30 cellular contexts compared by ENCODE assay signal in genomic region chr19:41156207-41156606, GRCh38. TPM values are rescaled to one million over a fixed set of nuclear protein-coding genes. Genes with fewer than 3 reads are reported as not detected.
DNase-seq lines count a peak whose midpoint lies in the region; ATAC-seq and TF ChIP-seq lines count a peak whose summit lies in the region.
"Had no signal": no experiment of that assay in that cellular context is flagged by ENCODE, and none has a peak within 500 bp of the region (broad histone marks: within the 10 kb centered on the region; RNA-seq: fewer than 3 reads in every experiment).

No MANE protein-coding gene starts in this region.

- no peaks in the 10 kb centered on the region for H3K36me3 Mint-ChIP-seq in HFFc6 (ENCODE audit: low read depth)
- H3K36me3 Mint-ChIP-seq: activated naive CD4-positive, alpha-beta T cell treated with anti-CD3 and anti-CD28 coated beads, Interleukin-2, amount 10 ng/mL, durations not matched to agents 7 days and 5 days; natural killer cell treated with Interleukin-12 subunit alpha and Interleukin-12 subunit beta and Interleukin-15 and Interleukin-18, amount 100 ng/mL, for 72 hours had no signal

- no peaks in the 10 kb centered on the region for H3K4me1 ChIP-seq in foreskin keratinocyte
- H3K4me1 ChIP-seq: lower lobe of right lung had no signal

- no peak for ATAC-seq in foreskin keratinocyte
- ATAC-seq in esophagus mucosa, result no peak
- ATAC-seq: activated CD4-positive, CD25-positive, alpha-beta regulatory T cell treated with anti-CD3 and anti-CD28 coated beads, Interleukin-2, amount 50 U/mL, for 24 hours; GM12878; GM23338; lower lobe of right lung; natural killer cell treated with Interleukin-12 subunit alpha and Interleukin-12 subunit beta and Interleukin-15 and Interleukin-18, amount 100 ng/mL, for 72 hours had no signal

- peaks cover 2% of the 10 kb centered on the region; the same call in 1 of the 2 replicates for H3K27me3 Mint-ChIP-seq in HFFc6 (ENCODE audit: insufficient read depth)
- H3K27me3 Mint-ChIP-seq: natural killer cell treated with Interleukin-12 subunit alpha and Interleukin-12 subunit beta and Interleukin-15 and Interleukin-18, amount 100 ng/mL, for 72 hours had no signal

- H3K4me1 Mint-ChIP-seq in HFFc6 (ENCODE audit: low read depth), result no peaks in the 10 kb centered on the region

- H3K9me3 Mint-ChIP-seq in HFFc6, result no peaks in the 10 kb centered on the region
- H3K9me3 Mint-ChIP-seq: activated naive CD4-positive, alpha-beta T cell treated with anti-CD3 and anti-CD28 coated beads, Interleukin-2, amount 10 ng/mL, durations not matched to agents 7 days and 5 days; activated T-helper 1 cell treated with anti-CD3 and anti-CD28 coated beads, Interleukin-12 subunit alpha, Interleukin-12 subunit beta, Interleukin-2, Interleukin-4 antibody, amounts not matched to agents 30 ng/mL and 10 ng/mL and 1 ng/mL, durations not matched to agents 14 hours and 24 hours and 36 hours; natural killer cell treated with Interleukin-12 subunit alpha and Interleukin-12 subunit beta and Interleukin-15 and Interleukin-18, amount 100 ng/mL, for 72 hours; T-helper 1 cell treated with Interleukin-12 subunit alpha and Interleukin-12 subunit beta and Interleukin-4 antibody, amounts not matched to agents 30 μg/mL and 1 μg/mL, for 36 hours had no signal

- no peak overlapping the region for H3K27ac Mint-ChIP-seq in HFFc6
- H3K27ac Mint-ChIP-seq: activated naive CD4-positive, alpha-beta T cell treated with anti-CD3 and anti-CD28 coated beads, Interleukin-2, amount 10 ng/mL, durations not matched to agents 7 days and 5 days; activated T-helper 1 cell treated with anti-CD3 and anti-CD28 coated beads, Interleukin-12 subunit alpha, Interleukin-12 subunit beta, Interleukin-2, Interleukin-4 antibody, amounts not matched to agents 30 ng/mL and 10 ng/mL and 1 ng/mL, durations not matched to agents 14 hours and 24 hours and 36 hours; GM23338; natural killer cell treated with Interleukin-12 subunit alpha and Interleukin-12 subunit beta and Interleukin-15 and Interleukin-18, amount 100 ng/mL, for 72 hours; T-helper 1 cell treated with Interleukin-12 subunit alpha and Interleukin-12 subunit beta and Interleukin-4 antibody, amounts not matched to agents 30 μg/mL and 1 μg/mL, for 36 hours had no signal

- no peak overlapping the region for H3K4me3 ChIP-seq in cardiac fibroblast (replicated peaks in 1 of 2; ENCODE audit: low read depth in 2 of 2, low read length in 2 of 2)
- H3K4me3 ChIP-seq: GM12878, GM23338, lower lobe of right lung, ovary, transverse colon had no signal

- TF ChIP-seq CTCF in HFFc6 (IDR thresholded peaks at IDR 0.05) (peak; percentile 59), cardiac fibroblast (IDR thresholded peaks at IDR 0.05; ENCODE audit: low read depth, low read length) (peak; percentile 13), foreskin keratinocyte (conservative IDR thresholded peaks at IDR 0.05) (peak; percentile 51)

- H3K27me3 ChIP-seq in foreskin keratinocyte, result peaks cover 3% of the 10 kb centered on the region
- H3K27me3 ChIP-seq: ovary, transverse colon had no signal

- H3K4me3 Mint-ChIP-seq in HFFc6, result no peak overlapping the region
- H3K4me3 Mint-ChIP-seq: activated naive CD4-positive, alpha-beta T cell treated with anti-CD3 and anti-CD28 coated beads, Interleukin-2, amount 10 ng/mL, durations not matched to agents 7 days and 5 days; activated T-helper 1 cell treated with anti-CD3 and anti-CD28 coated beads, Interleukin-12 subunit alpha, Interleukin-12 subunit beta, Interleukin-2, Interleukin-4 antibody, amounts not matched to agents 30 ng/mL and 10 ng/mL and 1 ng/mL, durations not matched to agents 14 hours and 24 hours and 36 hours; GM23338; natural killer cell treated with Interleukin-12 subunit alpha and Interleukin-12 subunit beta and Interleukin-15 and Interleukin-18, amount 100 ng/mL, for 72 hours; T-helper 1 cell treated with Interleukin-12 subunit alpha and Interleukin-12 subunit beta and Interleukin-4 antibody, amounts not matched to agents 30 μg/mL and 1 μg/mL, for 36 hours had no signal

- H3K27ac ChIP-seq in foreskin keratinocyte, result no peak overlapping the region
- H3K27ac ChIP-seq: KMS-11, lower lobe of right lung, ovary, transverse colon had no signal

- DNase-seq in EH (ENCODE audit: low read depth), result peak; percentile 7
- DNase-seq in HFFc6, result no peak
- DNase-seq in cardiac fibroblast (ENCODE audit: low read depth in 2 of 2), result no peak
- no peak for DNase-seq in foreskin keratinocyte
- DNase-seq in NK-92 (lab: John Stamatoyannopoulos, UW; ENCODE audit: unreplicated experiment), result no peak
- DNase-seq in dedifferentiated amniotic fluid mesenchymal stem cell (ENCODE audit: extremely low spot score), result no peak
- DNase-seq: activated CD4-positive, alpha-beta T cell treated with anti-CD3 and anti-CD28 coated beads, Interleukin-2, amount 50 U/mL, for 48 hours; activated CD8-positive, alpha-beta memory T cell treated with anti-CD3 and anti-CD28 coated beads, Interleukin-2, amount 50 U/mL, for 4 hours; activated naive CD4-positive, alpha-beta T cell treated with anti-CD3 and anti-CD28 coated beads, Interleukin-2, amount 10 ng/mL, durations not matched to agents 7 days and 5 days; C1 segment of cervical spinal cord; dermis blood vessel endothelial cell; DMS79 treated with DMSO at 0.1 percent for 48 hours; lower lobe of right lung; MM.1S; NCI-H1436; NCI-H774; ovary; SK-N-SH; small intestine; transverse colon had no signal

RNA-seq across cellular contexts. Expression of gene CYP2S1, which starts 36.8 kb away (rescaled TPM):
- total RNA-seq in HFFc6 (2021; fragmentation: NEBNext Ultra II Directional; extraction: Animal tissue kit (Norgen Biotek cat#: 25700)), result 1 to 10 TPM in 3 of 6 experiments, under 1 TPM in 3; 0.65 to 1.6 (median 1.1) TPM
- 8.5 and 10.8 TPM in 2 replicates for total RNA-seq in foreskin keratinocyte
- 11.5 and 13.4 TPM in 2 replicates for polyA plus RNA-seq in foreskin keratinocyte
- 10.4 TPM for total RNA-seq in esophagus mucosa
- total RNA-seq: natural killer cell treated with Interleukin-12 subunit alpha and Interleukin-12 subunit beta and Interleukin-15 and Interleukin-18, amount 100 ng/mL, for 72 hours had no signal

RNA-seq across cellular contexts. Expression of gene CYP2F1, which starts 42.0 kb away (rescaled TPM):
- total RNA-seq in HFFc6 (2021; fragmentation: NEBNext Ultra II Directional; extraction: Animal tissue kit (Norgen Biotek cat#: 25700)), result not detected
- total RNA-seq in foreskin keratinocyte (not detected in 2 replicates), esophagus mucosa (0.36 TPM)
- polyA plus RNA-seq in foreskin keratinocyte, result not detected in 2 replicates
- total RNA-seq: activated T-helper 1 cell treated with anti-CD3 and anti-CD28 coated beads, Interleukin-12 subunit alpha, Interleukin-12 subunit beta, Interleukin-2, Interleukin-4 antibody, amounts not matched to agents 30 ng/mL and 10 ng/mL and 1 ng/mL, durations not matched to agents 14 hours and 24 hours and 36 hours; dermis blood vessel endothelial cell; GM12878; GM23338; natural killer cell treated with Interleukin-12 subunit alpha and Interleukin-12 subunit beta and Interleukin-15 and Interleukin-18, amount 100 ng/mL, for 72 hours; ovary; renal cortical epithelial cell; transverse colon had no signal
- polyA plus RNA-seq: AG04450, GM12878, ovary, SK-N-SH, small intestine had no signal
